18 cellular contexts compared by ENCODE assay signal in genomic region chr14:50932159-50932558, GRCh38.
"Had no signal": no experiment of that assay in that cellular context is flagged by ENCODE, and none has a peak within 500 bp of the region (broad histone marks: within the 10 kb centered on the region; RNA-seq: fewer than 3 reads in every experiment).

No MANE protein-coding gene starts in this region.

- H3K27me3 ChIP-seq: esophagus squamous epithelium, ovary had no signal

- H3K36me3 Mint-ChIP-seq: activated CD8-positive, alpha-beta memory T cell treated with anti-CD3 and anti-CD28 coated beads, Interleukin-2, amount 10 ng/mL, durations not matched to agents 7 days and 5 days; activated naive CD4-positive, alpha-beta T cell treated with anti-CD3 and anti-CD28 coated beads, Interleukin-2, amount 50 U/mL, for 24 hours had no signal

- H3K4me3 Mint-ChIP-seq: activated CD8-positive, alpha-beta memory T cell treated with anti-CD3 and anti-CD28 coated beads, Interleukin-2, amount 10 ng/mL, durations not matched to agents 7 days and 5 days; activated naive CD4-positive, alpha-beta T cell treated with anti-CD3 and anti-CD28 coated beads, Interleukin-2, amount 50 U/mL, for 24 hours; activated T-cell treated with anti-CD3 and anti-CD28 coated beads, Interleukin-2, amount 50 U/mL, for 24 hours; endodermal cell; nephron progenitor cell; T-helper 17 cell had no signal

- H3K27ac ChIP-seq: ovary had no signal

- ATAC-seq: activated CD8-positive, alpha-beta memory T cell treated with anti-CD3 and anti-CD28 coated beads, Interleukin-2, amount 10 ng/mL, durations not matched to agents 7 days and 5 days; left lobe of liver; T-helper 17 cell had no signal

- H3K4me3 ChIP-seq: esophagus squamous epithelium, ovary had no signal

- H3K9me3 Mint-ChIP-seq: activated naive CD4-positive, alpha-beta T cell treated with anti-CD3 and anti-CD28 coated beads, Interleukin-2, amount 50 U/mL, for 24 hours; activated T-cell treated with anti-CD3 and anti-CD28 coated beads, Interleukin-2, amount 50 U/mL, for 24 hours; endodermal cell; nephron progenitor cell had no signal

- H3K4me1 Mint-ChIP-seq: activated naive CD4-positive, alpha-beta T cell treated with anti-CD3 and anti-CD28 coated beads, Interleukin-2, amount 50 U/mL, for 24 hours had no signal

- H3K27ac Mint-ChIP-seq: activated CD8-positive, alpha-beta memory T cell treated with anti-CD3 and anti-CD28 coated beads, Interleukin-2, amount 10 ng/mL, durations not matched to agents 7 days and 5 days; activated naive CD4-positive, alpha-beta T cell treated with anti-CD3 and anti-CD28 coated beads, Interleukin-2, amount 50 U/mL, for 24 hours; activated T-cell treated with anti-CD3 and anti-CD28 coated beads, Interleukin-2, amount 50 U/mL, for 24 hours; T-helper 17 cell had no signal

- H3K36me3 ChIP-seq: ovary had no signal

- DNase-seq: activated CD4-positive, alpha-beta T cell treated with anti-CD3 and anti-CD28 coated beads, Interleukin-2, amount 50 U/mL, for 4 hours; activated CD4-positive, CD25-positive, alpha-beta regulatory T cell treated with anti-CD3 and anti-CD28 coated beads, Interleukin-2, amount 50 U/mL, for 72 hours; activated CD8-positive, alpha-beta memory T cell treated with anti-CD3 and anti-CD28 coated beads, Interleukin-2, amount 10 ng/mL, durations not matched to agents 7 days and 5 days; activated effector memory CD4-positive, alpha-beta T cell treated with Interleukin-2 at 50 U/mL for 16 hours; activated T-cell treated with anti-CD3 and anti-CD28 coated beads, Interleukin-2, amount 50 U/mL, for 24 hours; caudate nucleus; endodermal cell; esophagus squamous epithelium; foreskin fibroblast; glutamatergic neuron; mammary epithelial cell; nephron progenitor cell; ovary; stimulated activated CD4-positive, alpha-beta T cell treated with anti-CD3 and anti-CD28 coated beads, Interleukin-12 subunit alpha, Interleukin-12 subunit beta, amount 100 ng/mL, for 4 hours; stimulated activated naive CD4-positive, alpha-beta T cell treated with Interleukin-2 at 50 U/mL for 16 hours; T-helper 17 cell had no signal

- H3K9me3 ChIP-seq: esophagus squamous epithelium, ovary had no signal
